8 cellular contexts compared by ENCODE assay signal in the genomic region with DNA sequence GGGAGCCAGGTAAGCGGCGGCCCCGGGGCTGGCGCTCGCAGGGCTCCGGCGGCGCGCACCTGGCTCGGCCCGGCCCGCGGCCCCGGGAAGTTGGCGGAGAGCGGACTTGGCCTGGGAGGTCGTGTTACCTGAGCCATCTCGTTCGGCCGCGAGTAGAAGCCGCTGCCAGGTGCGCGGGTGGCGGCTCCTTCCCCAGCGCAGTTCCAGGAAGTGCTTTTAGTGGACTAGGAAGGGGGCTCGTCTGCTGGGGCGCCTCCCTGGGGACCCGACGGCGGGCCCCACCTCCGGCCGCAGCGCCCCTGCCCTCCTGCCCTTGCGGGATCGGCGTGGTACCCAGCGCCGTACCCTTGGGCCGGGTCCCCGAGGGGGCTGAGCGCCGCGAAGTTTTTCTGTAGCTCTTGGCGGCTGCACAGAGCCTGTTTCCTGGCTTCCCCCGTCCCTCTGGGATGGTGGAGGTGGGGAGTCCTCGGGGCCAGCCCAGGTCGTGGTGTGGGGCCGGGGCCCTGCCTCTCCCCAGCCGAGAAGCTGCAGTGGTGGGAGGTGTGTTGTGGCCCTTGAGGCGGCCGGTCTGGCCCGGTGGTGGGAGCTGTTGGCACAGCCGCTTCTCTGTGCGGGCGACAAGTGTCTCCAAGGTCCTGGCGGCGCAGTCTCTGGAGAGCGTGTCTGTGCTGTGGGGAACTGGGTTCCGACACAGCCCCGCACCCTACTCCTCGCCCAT.
DNase-seq lines count a peak whose midpoint lies in the region; ATAC-seq and TF ChIP-seq lines count a peak whose summit lies in the region.

No MANE protein-coding gene starts in this region.

- H4K20me1 ChIP-seq in BLaER1 treated with 17β-estradiol and CSF1 and Interleukin-3, amounts not matched to agents 10 nM and 100 nM, result peaks cover 0 to 53% (median 43%) of the 10 kb centered on the region in 11 experiments; a peak in 18 of 22 replicates

- peak overlapping the region; percentile 88 to 100 (median 98) for H3K4me2 ChIP-seq in BLaER1 treated with 17β-estradiol and CSF1 and Interleukin-3, amounts not matched to agents 10 nM and 100 nM

- TF ChIP-seq POLR2A in spleen (IDR thresholded peaks at IDR 0.05), result no peak

- H3K9me3 ChIP-seq in BLaER1 treated with 17β-estradiol and CSF1 and Interleukin-3, amounts not matched to agents 10 nM and 100 nM (replicated peaks in 1 of 11), result no peaks in the 10 kb centered on the region
- no peaks in the 10 kb centered on the region for H3K9me3 ChIP-seq in iPS-18a (ENCODE audit: control insufficient read depth, low read depth, low read length)
- H3K9me3 ChIP-seq in spleen, result no peaks in the 10 kb centered on the region

- DNase-seq in GM20000 (ENCODE audit: low spot score) (peak; percentile 41), HuH-7 (ENCODE audit: low spot score) (peak; percentile 26), spleen (peak; percentile 90), midbrain (lab: John Stamatoyannopoulos, UW) (no peak)
- DNase-seq in activated naive CD4-positive, alpha-beta T cell treated with anti-CD3 and anti-CD28 coated beads, Interleukin-2, amount 50 U/mL, for 16 hours, result peak; percentile 39

- intact Hi-C loops in spleen (cut with DNase I; ENCODE audit: low total_unique reads), result no loop called here

- H3K27me3 ChIP-seq in BLaER1 treated with 17β-estradiol and CSF1 and Interleukin-3, amounts not matched to agents 10 nM and 100 nM, result peaks cover 0 to 23% (median 0%) of the 10 kb centered on the region in 11 experiments; a peak in 6 of 22 replicates
- H3K27me3 ChIP-seq in iPS-18a (ENCODE audit: control insufficient read depth, insufficient read depth, low read length) (peaks cover 13% of the 10 kb centered on the region), spleen (replicated peaks in 1 of 7) (peaks cover 0 to 21% (median 3%) of the 10 kb centered on the region in 7 donors)

- WGBS in spleen, 5 donors, result 2 to 9% (median 4%) methylated on average over 18 to 62 of the region's 62 CpGs

- H3K4me3 ChIP-seq in BLaER1 treated with 17β-estradiol and CSF1 and Interleukin-3, amounts not matched to agents 10 nM and 100 nM, result peak overlapping the region; percentile 83 to 94 (median 88)
- H3K4me3 ChIP-seq in iPS-18a (ENCODE audit: low read length), result peak overlapping the region; percentile 71
- H3K4me3 ChIP-seq in spleen, result peak overlapping the region; percentile 46 to 82 (median 67)

- no peaks in the 10 kb centered on the region for H3K36me3 ChIP-seq in BLaER1 treated with 17β-estradiol and CSF1 and Interleukin-3, amounts not matched to agents 10 nM and 100 nM
- no peaks in the 10 kb centered on the region for H3K36me3 ChIP-seq in iPS-18a (ENCODE audit: control insufficient read depth, low read depth, low read length)
- H3K36me3 ChIP-seq in spleen, result no peaks in the 10 kb centered on the region

- peak overlapping the region in 10 of 11 experiments; percentile 66 to 88 (median 76); a peak in 21 of 22 replicates for H3K27ac ChIP-seq in BLaER1 treated with 17β-estradiol and CSF1 and Interleukin-3, amounts not matched to agents 10 nM and 100 nM
- H3K27ac ChIP-seq in iPS-18a (ENCODE audit: low read length) (no peak overlapping the region), spleen (peak overlapping the region; percentile 72 to 94 (median 83))

- ATAC-seq in GM21390 (IDR thresholded peaks at IDR 0.05; ENCODE audit: unreplicated experiment), result no peak

- peak overlapping the region; percentile 77 to 89 (median 81) for H3K9ac ChIP-seq in BLaER1 treated with 17β-estradiol and CSF1 and Interleukin-3, amounts not matched to agents 10 nM and 100 nM
- H3K9ac ChIP-seq in iPS-18a (ENCODE audit: low read length), result peak overlapping the region; percentile 62

- H3K4me1 ChIP-seq in BLaER1 treated with 17β-estradiol and CSF1 and Interleukin-3, amounts not matched to agents 10 nM and 100 nM, result peaks cover 46 to 62% (median 59%) of the 10 kb centered on the region in 10 experiments
- H3K4me1 ChIP-seq in iPS-18a (ENCODE audit: control insufficient read depth, low read depth, low read length) (peaks cover 26% of the 10 kb centered on the region), spleen (peaks cover 41 to 66% (median 65%) of the 10 kb centered on the region in 6 donors)

- TF ChIP-seq CTCF in GM20000 (IDR thresholded peaks at IDR 0.05; ENCODE audit: extremely low read depth, missing control alignments) (no peak), spleen (IDR thresholded peaks at IDR 0.05 in 8 of 11, conservative IDR thresholded peaks at IDR 0.05 in 3 of 11) (no peak)
